ENCODE assay signal across 19 cellular contexts in genomic region chr1:218079379-218079778, GRCh38.
"Had no signal": no experiment of that assay in that cellular context is flagged by ENCODE, and none has a peak within 500 bp of the region (broad histone marks: within the 10 kb centered on the region; RNA-seq: fewer than 3 reads in every experiment).

No MANE protein-coding gene starts in this region.

- H3K27me3 Mint-ChIP-seq: activated T-helper 17 cell treated with anti-CD3 and anti-CD28 coated beads, Interleukin-2, amount 50 U/mL, for 72 hours; effector memory CD8-positive, alpha-beta T cell; naive B cell had no signal

- ATAC-seq: activated T-helper 17 cell treated with anti-CD3 and anti-CD28 coated beads, Interleukin-2, amount 50 U/mL, for 72 hours; effector memory CD8-positive, alpha-beta T cell had no signal

- H3K4me3 ChIP-seq: transverse colon, vagina had no signal

- H3K36me3 Mint-ChIP-seq: naive B cell had no signal

- H3K4me1 Mint-ChIP-seq: activated T-helper 17 cell treated with anti-CD3 and anti-CD28 coated beads, Interleukin-2, amount 50 U/mL, for 72 hours; immature natural killer cell; naive B cell had no signal

- H3K4me3 Mint-ChIP-seq: activated T-helper 17 cell treated with anti-CD3 and anti-CD28 coated beads, Interleukin-2, amount 50 U/mL, for 72 hours; effector memory CD8-positive, alpha-beta T cell; immature natural killer cell; naive B cell had no signal

- H3K27ac ChIP-seq: epithelial cell of prostate, neutrophil, parathyroid adenoma, transverse colon, vagina had no signal

- H3K9me3 ChIP-seq: neutrophil, transverse colon, vagina had no signal

- H3K27me3 ChIP-seq: neutrophil, transverse colon, vagina had no signal

- H3K27ac Mint-ChIP-seq: activated T-helper 17 cell treated with anti-CD3 and anti-CD28 coated beads, Interleukin-2, amount 50 U/mL, for 72 hours; effector memory CD8-positive, alpha-beta T cell; immature natural killer cell; naive B cell had no signal

- DNase-seq: activated CD4-positive, alpha-beta T cell treated with anti-CD3 and anti-CD28 coated beads, Interleukin-2, amount 50 U/mL, for 4 hours; activated CD4-positive, CD25-positive, alpha-beta regulatory T cell treated with anti-CD3 and anti-CD28 coated beads, Interleukin-2, amount 50 U/mL, for 72 hours; activated naive CD4-positive, alpha-beta T cell treated with Interleukin-2 at 50 U/mL for 16 hours; aorta; cortex of kidney; effector memory CD8-positive, alpha-beta T cell; foreskin melanocyte; head of caudate nucleus; immature natural killer cell; naive B cell; small intestine; stimulated activated CD4-positive, alpha-beta T cell treated with anti-CD3 and anti-CD28 coated beads, Interleukin-4, amount 100 ng/mL, for 24 hours; stimulated activated naive CD4-positive, alpha-beta T cell; transverse colon had no signal

- H3K36me3 ChIP-seq: neutrophil, transverse colon, vagina had no signal

- H3K4me1 ChIP-seq: parathyroid adenoma, transverse colon, vagina had no signal
